Comparison of ENCODE assay signal across 14 cellular contexts in the genomic region with DNA sequence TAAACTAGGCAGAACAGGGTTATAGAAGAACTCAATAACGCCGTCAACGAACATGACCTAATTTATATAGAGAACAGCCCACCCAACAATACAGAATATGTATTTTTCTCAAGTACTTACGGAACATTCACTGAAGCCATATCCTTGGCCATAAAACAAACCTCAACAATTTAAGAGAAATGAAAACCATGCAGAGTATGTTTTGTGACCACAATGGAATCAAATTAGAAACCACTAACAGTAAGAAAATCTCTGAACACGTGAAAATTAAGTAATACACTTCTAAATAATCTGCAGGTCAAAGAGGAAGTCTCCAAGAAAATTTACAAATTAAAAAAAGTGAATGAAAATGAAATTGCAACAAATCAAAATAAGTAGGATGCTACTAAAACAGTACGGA. TPM values are rescaled to one million over a fixed set of nuclear protein-coding genes. Genes with fewer than 3 reads are reported as not detected.
DNase-seq lines count a peak whose midpoint lies in the region; ATAC-seq and TF ChIP-seq lines count a peak whose summit lies in the region.
"Had no signal": no experiment of that assay in that cellular context is flagged by ENCODE, and none has a peak within 500 bp of the region (broad histone marks: within the 10 kb centered on the region; RNA-seq: fewer than 3 reads in every experiment).

No MANE protein-coding gene starts in this region.

- peaks cover 40% of the 10 kb centered on the region for H3K36me3 Mint-ChIP-seq in stimulated activated naive CD8-positive, alpha-beta T cell treated with anti-CD3 and anti-CD28 coated beads, Interleukin-15, Interleukin-2, amounts not matched to agents 100 ng/mL and 50 ng/mL, for 24 hours (ENCODE audit: low read depth)

- ATAC-seq in stimulated activated naive CD8-positive, alpha-beta T cell treated with anti-CD3 and anti-CD28 coated beads, Interleukin-15, Interleukin-2, amounts not matched to agents 100 U/mL and 50 U/mL, for 24 hours, result no peak
- ATAC-seq in stimulated activated naive CD8-positive, alpha-beta T cell treated with anti-CD3 and anti-CD28 coated beads, Interleukin-15, amount 100 ng/mL, for 72 hours, result no peak
- no peak for ATAC-seq in GM18498 (IDR thresholded peaks at IDR 0.05; ENCODE audit: unreplicated experiment)

- H3K79me2 ChIP-seq in SU-DHL-6 (ENCODE audit: insufficient read depth, low read length) (peaks cover 98% of the 10 kb centered on the region), fibroblast of lung (ENCODE audit: control insufficient read depth, insufficient read depth, low read length) (peaks cover 78% of the 10 kb centered on the region)

- no peaks in the 10 kb centered on the region for H3K27me3 ChIP-seq in SU-DHL-6 (ENCODE audit: low read length)
- no peaks in the 10 kb centered on the region for H3K27me3 ChIP-seq in fibroblast of lung (ENCODE audit: control insufficient read depth, insufficient read depth, low read length)
- H3K27me3 ChIP-seq: BE2C, cardiac muscle cell had no signal

- H3K4me1 Mint-ChIP-seq in stimulated activated naive CD8-positive, alpha-beta T cell treated with anti-CD3 and anti-CD28 coated beads, Interleukin-15, Interleukin-2, amounts not matched to agents 100 ng/mL and 50 ng/mL, for 24 hours (ENCODE audit: low read depth), result peaks cover 69% of the 10 kb centered on the region
- peaks cover 68% of the 10 kb centered on the region for H3K4me1 Mint-ChIP-seq in stimulated activated naive CD8-positive, alpha-beta T cell treated with anti-CD3 and anti-CD28 coated beads, Interleukin-15, amount 100 ng/mL, for 72 hours

- peak overlapping the region; percentile 12 for H3K4me3 ChIP-seq in SU-DHL-6 (ENCODE audit: insufficient read depth, low read length, poor library complexity, severe bottlenecking)
- peak overlapping the region in 1 of 4 experiments; percentile 30 for H3K4me3 ChIP-seq in fibroblast of lung (replicated peaks in 1 of 4; ENCODE audit: control extremely low read depth in 1 of 4, insufficient read depth in 1 of 4, low read depth in 3 of 4, low read length in 4 of 4)
- H3K4me3 ChIP-seq: cardiac muscle cell had no signal

- H3K36me3 ChIP-seq in SU-DHL-6 (ENCODE audit: low read length) (peaks cover 28% of the 10 kb centered on the region), fibroblast of lung (ENCODE audit: control insufficient read depth, insufficient read depth, low read length) (peaks cover 5% of the 10 kb centered on the region)

- peak overlapping the region; percentile 28 for H3K4me3 Mint-ChIP-seq in stimulated activated naive CD8-positive, alpha-beta T cell treated with anti-CD3 and anti-CD28 coated beads, Interleukin-15, Interleukin-2, amounts not matched to agents 100 ng/mL and 50 ng/mL, for 24 hours
- H3K4me3 Mint-ChIP-seq in stimulated activated naive CD8-positive, alpha-beta T cell treated with anti-CD3 and anti-CD28 coated beads, Interleukin-15, amount 100 ng/mL, for 72 hours, result peak overlapping the region; percentile 9 to 76

- no peak overlapping the region for H3K9ac ChIP-seq in SU-DHL-6 (ENCODE audit: low read length)
- no peak overlapping the region for H3K9ac ChIP-seq in fibroblast of lung (ENCODE audit: insufficient read depth, low read length)

- H4K20me1 ChIP-seq in SU-DHL-6 (ENCODE audit: low read depth, low read length), result peaks cover 19% of the 10 kb centered on the region; the same call in 1 of the 2 replicates
- no peaks in the 10 kb centered on the region for H4K20me1 ChIP-seq in fibroblast of lung (ENCODE audit: control insufficient read depth, extremely low read depth, insufficient read depth, low read length)

- no peaks in the 10 kb centered on the region for H3K9me2 ChIP-seq in SU-DHL-6 (replicated peaks; ENCODE audit: insufficient read depth, low read length)

- H3F3A ChIP-seq in SU-DHL-6 (ENCODE audit: insufficient read depth), result no peaks in the 10 kb centered on the region

- TF ChIP-seq CTCF in SU-DHL-6 (IDR thresholded peaks at IDR 0.05; ENCODE audit: insufficient read depth, low read length, poor library complexity, severe bottlenecking) (no peak), fibroblast of lung (conservative IDR thresholded peaks at IDR 0.05 in 1 of 2, IDR thresholded peaks at IDR 0.05 in 1 of 2; ENCODE audit: low read depth in 1 of 2, low read length in 2 of 2) (no peak)

- H3K4me2 ChIP-seq in SU-DHL-6 (ENCODE audit: low read depth, low read length, poor library complexity, severe bottlenecking), result peak overlapping the region; percentile 38
- no peak overlapping the region for H3K4me2 ChIP-seq in fibroblast of lung (ENCODE audit: extremely low read depth, insufficient read depth, low read length)

- DNase-seq in stimulated activated naive CD8-positive, alpha-beta T cell treated with anti-CD3 and anti-CD28 coated beads, Interleukin-15, Interleukin-2, amounts not matched to agents 100 U/mL and 50 U/mL, for 24 hours, result no peak
- DNase-seq in fibroblast of lung (ENCODE audit: low read depth in 2 of 2) (peak; percentile 58 to 87), NCI-H2227 (lab: John Stamatoyannopoulos, UW; ENCODE audit: unreplicated experiment) (no peak), NCI-H1417 treated with DMSO at 0.1 percent for 48 hours (lab: John Stamatoyannopoulos, UW) (no peak)
- no peak for DNase-seq in stimulated activated naive CD8-positive, alpha-beta T cell treated with anti-CD3 and anti-CD28 coated beads, Interleukin-15, amount 100 ng/mL, for 72 hours
- DNase-seq: BE2C; Kasumi-1; stimulated activated CD4-positive, alpha-beta T cell treated with anti-CD3 and anti-CD28 coated beads, Interleukin-4, amount 100 ng/mL, for 24 hours; substantia nigra had no signal

- H3K27ac Mint-ChIP-seq in stimulated activated naive CD8-positive, alpha-beta T cell treated with anti-CD3 and anti-CD28 coated beads, Interleukin-15, Interleukin-2, amounts not matched to agents 100 ng/mL and 50 ng/mL, for 24 hours, result peak overlapping the region; percentile 56
- H3K27ac Mint-ChIP-seq in stimulated activated naive CD8-positive, alpha-beta T cell treated with anti-CD3 and anti-CD28 coated beads, Interleukin-15, amount 100 ng/mL, for 72 hours, result peak overlapping the region in 1 of 2 donors; percentile 21

- H3K9me3 ChIP-seq in SU-DHL-6 (ENCODE audit: insufficient read depth, low read length) (no peaks in the 10 kb centered on the region), fibroblast of lung (ENCODE audit: control insufficient read depth, insufficient read depth, low read depth, low read length) (no peaks in the 10 kb centered on the region)
- H3K9me3 ChIP-seq: BE2C had no signal

- H3K9me3 Mint-ChIP-seq in stimulated activated naive CD8-positive, alpha-beta T cell treated with anti-CD3 and anti-CD28 coated beads, Interleukin-15, Interleukin-2, amounts not matched to agents 100 ng/mL and 50 ng/mL, for 24 hours, result no peaks in the 10 kb centered on the region
- no peaks in the 10 kb centered on the region for H3K9me3 Mint-ChIP-seq in stimulated activated naive CD8-positive, alpha-beta T cell treated with anti-CD3 and anti-CD28 coated beads, Interleukin-15, amount 100 ng/mL, for 72 hours

- H3K27ac ChIP-seq in SU-DHL-6 (ENCODE audit: low read depth, low read length) (no peak overlapping the region; the same call in 1 of the 2 replicates), fibroblast of lung (ENCODE audit: insufficient read depth, low read length) (no peak overlapping the region)
- H3K27ac ChIP-seq: cardiac muscle cell had no signal

- H2AFZ ChIP-seq in SU-DHL-6 (ENCODE audit: low read depth, low read length, severe bottlenecking) (no peak overlapping the region), fibroblast of lung (ENCODE audit: low read length) (no peak overlapping the region)

- no peaks in the 10 kb centered on the region for H3K4me1 ChIP-seq in fibroblast of lung (ENCODE audit: control insufficient read depth, extremely low read depth, insufficient read depth, low read length)
- H3K4me1 ChIP-seq: BE2C had no signal

- no peaks in the 10 kb centered on the region for H3K27me3 Mint-ChIP-seq in stimulated activated naive CD8-positive, alpha-beta T cell treated with anti-CD3 and anti-CD28 coated beads, Interleukin-15, Interleukin-2, amounts not matched to agents 100 ng/mL and 50 ng/mL, for 24 hours
- no peaks in the 10 kb centered on the region for H3K27me3 Mint-ChIP-seq in stimulated activated naive CD8-positive, alpha-beta T cell treated with anti-CD3 and anti-CD28 coated beads, Interleukin-15, amount 100 ng/mL, for 72 hours

RNA-seq across cellular contexts. Expression of a gene that starts 9.4 kb away (rescaled TPM):
- 62.1 and 157 TPM in 2 replicates for total RNA-seq in fibroblast of lung
- polyA plus RNA-seq in fibroblast of lung, result 15.5 and 23.4 TPM in 2 replicates
- polyA plus RNA-seq in fibroblast of lung (2012), result 26.5 and 32.5 TPM in 2 replicates
- polyA minus RNA-seq in fibroblast of lung (ENCODE audit: low replicate concordance), result 11.4 and 30.3 TPM in 2 replicates

RNA-seq across cellular contexts. Expression of a gene that starts 10.8 kb away (rescaled TPM):
- 226 and 313 TPM in 2 replicates for total RNA-seq in fibroblast of lung
- polyA plus RNA-seq in fibroblast of lung, result 127 and 137 TPM in 2 replicates
- 99.0 and 118 TPM in 2 replicates for polyA plus RNA-seq in fibroblast of lung (2012)
- polyA minus RNA-seq in fibroblast of lung (ENCODE audit: low replicate concordance), result 18.3 and 19.0 TPM in 2 replicates

RNA-seq across cellular contexts. Expression of a gene that starts 36.5 kb away (rescaled TPM):
- total RNA-seq in fibroblast of lung, result 8.2 and 8.6 TPM in 2 replicates
- polyA plus RNA-seq in fibroblast of lung, result 1.9 and 2.1 TPM in 2 replicates
- polyA plus RNA-seq in fibroblast of lung (2012), result 5.9 and 7.1 TPM in 2 replicates
- 4.6 and 9.7 TPM in 2 replicates for polyA minus RNA-seq in fibroblast of lung (ENCODE audit: low replicate concordance)

RNA-seq across cellular contexts. Expression of a gene that starts 46.3 kb away (rescaled TPM):
- 132 and 358 TPM in 2 replicates for total RNA-seq in fibroblast of lung
- 126 and 154 TPM in 2 replicates for polyA plus RNA-seq in fibroblast of lung
- 199 and 246 TPM in 2 replicates for polyA plus RNA-seq in fibroblast of lung (2012)
- polyA minus RNA-seq in fibroblast of lung (ENCODE audit: low replicate concordance), result 306 and 401 TPM in 2 replicates
- total RNA-seq: renal cortical epithelial cell had no signal

Comparison
In these comparisons a context has a peak if more than half of its experiments do, and no peak if none do; other contexts are left out.
1. DNase-seq: peak in fibroblast of lung (2 of 2); none in stimulated activated naive CD8-positive, alpha-beta T cell treated with anti-CD3 and anti-CD28 coated beads, Interleukin-15, Interleukin-2, amounts not matched to agents 100 U/mL and 50 U/mL, for 24 hours (single experiment), stimulated activated naive CD8-positive, alpha-beta T cell treated with anti-CD3 and anti-CD28 coated beads, Interleukin-15, amount 100 ng/mL, for 72 hours (0 of 2), NCI-H2227 (single experiment) and NCI-H1417 treated with DMSO at 0.1 percent for 48 hours (single experiment).